23 cellular contexts compared by ENCODE assay signal in the genomic region with DNA sequence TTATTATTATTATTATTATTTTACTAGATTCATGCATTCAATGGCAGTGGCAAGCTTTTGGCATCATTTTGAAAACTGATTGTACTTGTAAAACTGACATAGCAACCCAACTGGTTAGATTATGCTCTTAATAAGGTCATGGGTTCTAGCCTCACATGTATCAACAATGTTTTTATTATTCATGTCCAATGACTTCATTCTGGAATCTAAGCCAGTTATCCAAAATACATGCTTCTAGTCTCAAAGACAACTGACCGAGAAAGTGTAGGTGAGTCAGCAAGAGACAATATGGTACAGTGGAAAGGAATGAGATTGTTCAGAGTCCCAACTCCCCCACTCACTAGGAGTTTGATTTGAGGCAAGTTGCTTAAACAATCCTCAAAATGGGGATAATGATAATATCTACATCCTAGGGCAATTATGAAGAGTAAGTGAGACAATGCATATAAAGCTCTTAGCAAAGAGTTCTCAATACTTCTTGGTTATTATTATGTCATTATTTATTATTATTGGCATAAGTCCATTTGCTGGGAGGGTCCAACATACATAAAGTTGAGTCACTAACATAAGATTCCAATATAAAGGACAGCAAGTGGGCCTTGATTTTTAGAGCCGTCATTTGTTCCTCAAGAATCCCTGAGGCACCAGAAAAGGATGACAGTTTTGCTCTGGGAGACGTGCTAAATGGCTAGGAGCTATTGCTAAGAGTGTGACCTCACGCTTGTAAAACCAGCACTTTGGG.
"Had no signal": no experiment of that assay in that cellular context is flagged by ENCODE, and none has a peak within 500 bp of the region (broad histone marks: within the 10 kb centered on the region; RNA-seq: fewer than 3 reads in every experiment).

No MANE protein-coding gene starts in this region.

- H3K4me1 ChIP-seq: testis had no signal

- H3K9me3 ChIP-seq: right lobe of liver, testis, vagina had no signal

- DNase-seq: activated CD4-positive, alpha-beta memory T cell treated with anti-CD3 and anti-CD28 coated beads for 36 hours; activated CD4-positive, alpha-beta T cell treated with anti-CD3 and anti-CD28 coated beads for 48 hours; activated CD4-positive, CD25-positive, alpha-beta regulatory T cell; activated gamma-delta T cell; activated naive CD8-positive, alpha-beta T cell treated with anti-CD3 and anti-CD28 coated beads for 36 hours; amniotic stem cell; dermis blood vessel endothelial cell; effector memory CD4-positive, alpha-beta T cell; esophagus squamous epithelium; heart right ventricle; lower lobe of right lung; naive B cell; occipital lobe; right lobe of liver; small intestine; stimulated activated CD4-positive, alpha-beta T cell treated with anti-CD3 and anti-CD28 coated beads, Interleukin-2, amount 100 ng/mL, for 24 hours; testis had no signal

- H3K4me3 ChIP-seq: esophagus squamous epithelium, heart right ventricle, lower lobe of right lung, right lobe of liver, testis, vagina had no signal

- H3K9me3 Mint-ChIP-seq: stimulated activated effector memory CD8-positive, alpha-beta T cell treated with anti-CD3 and anti-CD28 coated beads, Interleukin-12 subunit alpha, Interleukin-12 subunit beta, amount 100 ng/mL, for 72 hours had no signal

- H3K36me3 Mint-ChIP-seq: stimulated activated effector memory CD8-positive, alpha-beta T cell treated with anti-CD3 and anti-CD28 coated beads, Interleukin-12 subunit alpha, Interleukin-12 subunit beta, amount 100 ng/mL, for 72 hours had no signal

- H3K36me3 ChIP-seq: esophagus squamous epithelium, heart right ventricle, lower lobe of right lung, right lobe of liver, vagina had no signal

- H3K27me3 Mint-ChIP-seq: activated CD4-positive, alpha-beta memory T cell treated with anti-CD3 and anti-CD28 coated beads for 36 hours; activated naive CD8-positive, alpha-beta T cell treated with anti-CD3 and anti-CD28 coated beads for 36 hours; naive B cell; type B pancreatic cell had no signal

- H3K4me1 Mint-ChIP-seq: neural crest cell had no signal

- H3K27ac ChIP-seq: esophagus squamous epithelium, heart right ventricle, lower lobe of right lung, right lobe of liver, testis, vagina had no signal

- H3K4me3 Mint-ChIP-seq: activated CD4-positive, alpha-beta memory T cell treated with anti-CD3 and anti-CD28 coated beads for 36 hours; activated naive CD8-positive, alpha-beta T cell treated with anti-CD3 and anti-CD28 coated beads for 36 hours; naive B cell; neural crest cell; stimulated activated effector memory CD8-positive, alpha-beta T cell treated with anti-CD3 and anti-CD28 coated beads, Interleukin-12 subunit alpha, Interleukin-12 subunit beta, amount 100 ng/mL, for 72 hours; T-helper 1 cell treated with Interleukin-12 subunit alpha and Interleukin-12 subunit beta and Interleukin-4 antibody, amounts not matched to agents 30 μg/mL and 1 μg/mL, for 36 hours; type B pancreatic cell had no signal

- H3K27ac Mint-ChIP-seq: activated CD4-positive, alpha-beta memory T cell treated with anti-CD3 and anti-CD28 coated beads for 36 hours; activated naive CD8-positive, alpha-beta T cell treated with anti-CD3 and anti-CD28 coated beads for 36 hours; stimulated activated effector memory CD8-positive, alpha-beta T cell treated with anti-CD3 and anti-CD28 coated beads, Interleukin-12 subunit alpha, Interleukin-12 subunit beta, amount 100 ng/mL, for 72 hours; T-helper 1 cell treated with Interleukin-12 subunit alpha and Interleukin-12 subunit beta and Interleukin-4 antibody, amounts not matched to agents 30 μg/mL and 1 μg/mL, for 36 hours; type B pancreatic cell had no signal

- ATAC-seq: heart right ventricle; left lobe of liver; lower lobe of right lung; right lobe of liver; stimulated activated effector memory CD8-positive, alpha-beta T cell treated with anti-CD3 and anti-CD28 coated beads, Interleukin-12 subunit alpha, Interleukin-12 subunit beta, amount 100 ng/mL, for 72 hours had no signal

- H3K27me3 ChIP-seq: esophagus squamous epithelium, heart right ventricle, right lobe of liver, testis, vagina had no signal
